In the genomic region with DNA sequence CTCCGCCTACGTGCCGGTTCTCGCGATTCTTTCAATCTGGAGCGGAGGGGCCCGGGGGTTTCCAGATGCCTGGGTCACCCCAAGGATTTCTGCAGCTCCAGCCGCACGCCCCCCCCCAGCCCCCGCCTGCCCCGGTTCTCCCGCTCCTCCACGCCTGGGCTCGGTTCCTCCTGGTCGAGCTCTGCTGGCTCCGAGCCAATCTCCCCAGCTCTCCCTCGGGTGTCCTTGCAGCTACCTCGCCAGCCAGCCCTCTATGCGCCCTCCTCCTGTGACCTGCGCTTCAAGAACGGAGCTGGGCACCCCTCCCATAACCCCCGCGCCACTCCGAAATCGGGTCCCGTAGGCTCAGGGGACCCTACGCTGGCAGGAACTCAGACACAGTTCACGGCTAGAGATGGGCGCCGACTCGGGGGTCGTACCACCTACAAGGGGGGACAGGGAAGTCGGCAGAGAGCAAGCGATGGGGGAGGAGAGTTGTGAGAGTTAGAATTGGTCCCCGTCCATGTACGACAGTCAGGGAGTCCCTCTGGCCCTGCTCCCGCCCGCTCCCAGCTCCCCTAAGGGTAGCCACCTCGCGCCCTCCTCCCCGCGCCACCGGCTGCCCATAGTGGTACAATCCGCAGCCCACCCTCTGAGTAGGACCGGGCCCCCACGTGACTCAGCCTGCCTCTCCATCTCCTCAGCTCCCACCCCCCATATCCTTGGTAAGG, we compare ENCODE assay signal across 2 cellular contexts.
A peak's percentile ranks its signal among the peaks of the same experiment; 100 is the strongest.
TF ChIP-seq lines count a peak whose summit lies in the region.

No MANE protein-coding gene starts in this region.

TF ChIP-seq in A549, 52 proteins besides CTCF, POLR2A, EP300 and RAD21 (continued from another document):
- TF ChIP-seq, protein P1, sequence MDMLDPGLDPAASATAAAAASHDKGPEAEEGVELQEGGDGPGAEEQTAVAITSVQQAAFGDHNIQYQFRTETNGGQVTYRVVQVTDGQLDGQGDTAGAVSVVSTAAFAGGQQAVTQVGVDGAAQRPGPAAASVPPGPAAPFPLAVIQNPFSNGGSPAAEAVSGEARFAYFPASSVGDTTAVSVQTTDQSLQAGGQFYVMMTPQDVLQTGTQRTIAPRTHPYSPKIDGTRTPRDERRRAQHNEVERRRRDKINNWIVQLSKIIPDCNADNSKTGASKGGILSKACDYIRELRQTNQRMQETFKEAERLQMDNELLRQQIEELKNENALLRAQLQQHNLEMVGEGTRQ (IDR thresholded peaks at IDR 0.05), result 0 out of 2 replicates have a peak, but pooled peaks have one; percentile 12
- TF ChIP-seq, protein P2, sequence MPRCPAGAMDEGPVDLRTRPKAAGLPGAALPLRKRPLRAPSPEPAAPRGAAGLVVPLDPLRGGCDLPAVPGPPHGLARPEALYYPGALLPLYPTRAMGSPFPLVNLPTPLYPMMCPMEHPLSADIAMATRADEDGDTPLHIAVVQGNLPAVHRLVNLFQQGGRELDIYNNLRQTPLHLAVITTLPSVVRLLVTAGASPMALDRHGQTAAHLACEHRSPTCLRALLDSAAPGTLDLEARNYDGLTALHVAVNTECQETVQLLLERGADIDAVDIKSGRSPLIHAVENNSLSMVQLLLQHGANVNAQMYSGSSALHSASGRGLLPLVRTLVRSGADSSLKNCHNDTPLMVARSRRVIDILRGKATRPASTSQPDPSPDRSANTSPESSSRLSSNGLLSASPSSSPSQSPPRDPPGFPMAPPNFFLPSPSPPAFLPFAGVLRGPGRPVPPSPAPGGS (IDR thresholded peaks at IDR 0.05), result no peak
- TF ChIP-seq FOXS1 (CRISPR knock-in tag; IDR thresholded peaks at IDR 0.05) (no peak), CHD4 (IDR thresholded peaks at IDR 0.05; ENCODE audit: borderline replicate concordance) (no peak), RARB (CRISPR knock-in tag; IDR thresholded peaks at IDR 0.05) (no peak), ZSCAN20 (CRISPR knock-in tag; IDR thresholded peaks at IDR 0.05) (no peak), ZC3H11A (IDR thresholded peaks at IDR 0.05) (no peak)
- TF ChIP-seq, protein P3, sequence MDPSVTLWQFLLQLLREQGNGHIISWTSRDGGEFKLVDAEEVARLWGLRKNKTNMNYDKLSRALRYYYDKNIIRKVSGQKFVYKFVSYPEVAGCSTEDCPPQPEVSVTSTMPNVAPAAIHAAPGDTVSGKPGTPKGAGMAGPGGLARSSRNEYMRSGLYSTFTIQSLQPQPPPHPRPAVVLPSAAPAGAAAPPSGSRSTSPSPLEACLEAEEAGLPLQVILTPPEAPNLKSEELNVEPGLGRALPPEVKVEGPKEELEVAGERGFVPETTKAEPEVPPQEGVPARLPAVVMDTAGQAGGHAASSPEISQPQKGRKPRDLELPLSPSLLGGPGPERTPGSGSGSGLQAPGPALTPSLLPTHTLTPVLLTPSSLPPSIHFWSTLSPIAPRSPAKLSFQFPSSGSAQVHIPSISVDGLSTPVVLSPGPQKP (IDR thresholded peaks at IDR 0.05; ENCODE audit: low read depth, low read length), result no peak

TF ChIP-seq in SK-N-SH treated with all-trans-retinoic acid at 6 μM for 48 hours, 23 proteins besides CTCF, POLR2A, EP300 and RAD21 (continued from another document):
- TF ChIP-seq ZNF565 (CRISPR knock-in tag; conservative IDR thresholded peaks at IDR 0.05; ENCODE audit: low read depth), result no peak
- TF ChIP-seq ZNF70 (CRISPR knock-in tag; IDR thresholded peaks at IDR 0.05), result no peak
- no peak for TF ChIP-seq ESRRG (CRISPR knock-in tag; IDR thresholded peaks at IDR 0.05)
- TF ChIP-seq ZFP30 (CRISPR knock-in tag; IDR thresholded peaks at IDR 0.05), result no peak
- TF ChIP-seq ARNTL (CRISPR knock-in tag; IDR thresholded peaks at IDR 0.05; ENCODE audit: borderline replicate concordance, low read depth), result no peak
- TF ChIP-seq, protein P4, sequence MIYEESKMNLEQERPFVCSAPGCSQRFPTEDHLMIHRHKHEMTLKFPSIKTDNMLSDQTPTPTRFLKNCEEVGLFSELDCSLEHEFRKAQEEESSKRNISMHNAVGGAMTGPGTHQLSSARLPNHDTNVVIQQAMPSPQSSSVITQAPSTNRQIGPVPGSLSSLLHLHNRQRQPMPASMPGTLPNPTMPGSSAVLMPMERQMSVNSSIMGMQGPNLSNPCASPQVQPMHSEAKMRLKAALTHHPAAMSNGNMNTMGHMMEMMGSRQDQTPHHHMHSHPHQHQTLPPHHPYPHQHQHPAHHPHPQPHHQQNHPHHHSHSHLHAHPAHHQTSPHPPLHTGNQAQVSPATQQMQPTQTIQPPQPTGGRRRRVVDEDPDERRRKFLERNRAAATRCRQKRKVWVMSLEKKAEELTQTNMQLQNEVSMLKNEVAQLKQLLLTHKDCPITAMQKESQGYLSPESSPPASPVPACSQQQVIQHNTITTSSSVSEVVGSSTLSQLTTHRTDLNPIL (CRISPR knock-in tag; IDR thresholded peaks at IDR 0.05; ENCODE audit: low read depth), result no peak
